In genomic region chr16:32121273-32121900, GRCh38 we compare ENCODE assay signal across 8 cellular contexts.
A peak's percentile ranks its signal among the peaks of the same experiment; 100 is the strongest.
DNase-seq lines count a peak whose midpoint lies in the region; ATAC-seq, FAIRE-seq and TF ChIP-seq lines count a peak whose summit lies in the region.
"Not testable (repeated sequence)": the region's sequence is repeated elsewhere in the genome, so short reads cannot be mapped to it uniquely, and the experiment has no call there.

No MANE protein-coding gene starts in this region.

- ATAC-seq in K562, HepG2, pancreas: not testable (repeated sequence)

- not testable (repeated sequence) for H3K4me3 ChIP-seq in HEK293 (ENCODE audit: low read depth, low read length); K562; kidney (ENCODE audit: low read length in 2 of 2); HepG2 (replicated peaks in 1 of 3; ENCODE audit: insufficient read depth in 1 of 3, low read depth in 2 of 3, low read length in 3 of 3); pancreas; small intestine (ENCODE audit: low read depth in 1 of 2, low read length in 2 of 2)

- not testable (repeated sequence) for H3K27me3 ChIP-seq in K562 (ENCODE audit: control insufficient read depth in 2 of 2, insufficient read depth in 2 of 2, low read length in 2 of 2); HepG2 (ENCODE audit: control insufficient read depth in 1 of 2, insufficient read depth in 2 of 2, low read length in 2 of 2); pancreas; small intestine (ENCODE audit: control insufficient read depth in 2 of 2, insufficient read depth in 2 of 2, low read length in 2 of 2)

- peak overlapping the region; percentile 64 for H3K27ac ChIP-seq in 22Rv1
- not testable (repeated sequence) for H3K27ac ChIP-seq in HEK293 (ENCODE audit: extremely low read depth, low read depth, low read length); K562 (ENCODE audit: extremely low read depth, low read depth, low read length); kidney (ENCODE audit: low read depth in 2 of 2, low read length in 2 of 2); HepG2 (ENCODE audit: extremely low read length, insufficient read depth, low read length); pancreas; small intestine (ENCODE audit: low read depth in 1 of 2, low read length in 1 of 2)

- H3K4me2 ChIP-seq in K562 (ENCODE audit: insufficient read depth, low read length); HepG2 (ENCODE audit: low read depth, low read length): not testable (repeated sequence)

- not testable (repeated sequence) for DNase-seq in K562 (ENCODE audit: extremely low read depth in 1 of 4, low spot score in 3 of 4); frontal cortex (ENCODE audit: low spot score in 2 of 2); kidney; HepG2 (ENCODE audit: low spot score); pancreas; small intestine

- in situ Hi-C loops in K562 (cut with MboI): loop anchor here (25.0 kb wide), 1 partner anchor 941 kb away; no protein-coding TSS in a partner anchor
- in situ Hi-C loops in HepG2 (cut with HindIII; ENCODE audit: extremely low pct_ligation_motif_present, low pct_unique_long_range_greater_than_20kb): not testable (repeated sequence)

- not testable (repeated sequence) for TF ChIP-seq POLR2A in K562 (conservative IDR thresholded peaks at IDR 0.05); HepG2 (IDR thresholded peaks at IDR 0.05; ENCODE audit: insufficient read depth in 1 of 2, low read depth in 2 of 2, low read length in 2 of 2)

- FAIRE-seq in K562 (lab: Jason Lieb, UNC); HepG2 (lab: Jason Lieb, UNC): not testable (repeated sequence)
- FAIRE-seq in frontal cortex (lab: Jason Lieb, UNC) (peak; percentile 86), kidney (lab: Jason Lieb, UNC) (peak; percentile 41), pancreas (lab: Jason Lieb, UNC) (peak; percentile 82), small intestine (lab: Jason Lieb, UNC) (peak; percentile 94)

- not testable (repeated sequence) for H3K79me2 ChIP-seq in K562 (ENCODE audit: control insufficient read depth, insufficient read depth, low read length); HepG2 (ENCODE audit: insufficient read depth, low read length)

- H3K4me1 ChIP-seq in HEK293 (ENCODE audit: control insufficient read depth, insufficient read depth, low read length); K562 (replicated peaks in 1 of 2; ENCODE audit: control insufficient read depth in 2 of 2, insufficient read depth in 2 of 2, low read length in 2 of 2); kidney (ENCODE audit: control insufficient read depth in 1 of 2, insufficient read depth in 1 of 2, low read depth in 1 of 2, low read length in 2 of 2); HepG2 (ENCODE audit: insufficient read depth, low read length); pancreas; small intestine (ENCODE audit: control insufficient read depth in 2 of 2, insufficient read depth in 1 of 2, low read depth in 1 of 2, low read length in 1 of 2): not testable (repeated sequence)

- CTCF ChIA-PET in HEK293 (lab: Yijun Ruan, JAX); K562 (lab: Yijun Ruan, JAX; ENCODE audit: low intra/inter-chr PET ratio); HepG2 (lab: Yijun Ruan, JAX; ENCODE audit: low intra/inter-chr PET ratio, low total read pairs): not testable (repeated sequence)

- intact Hi-C loops in K562 (cut with micrococcal nuclease); kidney (cut with DNase I); HepG2 (cut with micrococcal nuclease; ENCODE audit: unreplicated experiment); pancreas (cut with DNase I): not testable (repeated sequence)

- not testable (repeated sequence) for TF ChIP-seq RAD21 in K562 (CRISPR knock-in tag; conservative IDR thresholded peaks at IDR 0.05 in 1 of 2, IDR thresholded peaks at IDR 0.05 in 1 of 2); HepG2 (CRISPR knock-in tag; IDR thresholded peaks at IDR 0.05)

- H3K9me1 ChIP-seq in K562 (ENCODE audit: control insufficient read depth, insufficient read depth, low read length): not testable (repeated sequence)

- H2AFZ ChIP-seq in K562 (ENCODE audit: low read depth, low read length); HepG2 (ENCODE audit: low read length): not testable (repeated sequence)

- not testable (repeated sequence) for H4K20me1 ChIP-seq in K562 (replicated peaks; ENCODE audit: control insufficient read depth, insufficient read depth, low read length); HepG2 (ENCODE audit: insufficient read depth, low read length)

- H3K9ac ChIP-seq in K562 (ENCODE audit: insufficient read depth in 1 of 2, low read depth in 2 of 2, low read length in 2 of 2); kidney (ENCODE audit: low read length in 2 of 2); HepG2 (ENCODE audit: insufficient read depth, low read depth, low read length): not testable (repeated sequence)

- not testable (repeated sequence) for BruUV-seq in K562 (replicated peaks; lab: Mats Ljungman, UMichigan); HepG2 (replicated peaks; lab: Mats Ljungman, UMichigan)

- not testable (repeated sequence) for TF ChIP-seq EP300 in K562 (IDR thresholded peaks at IDR 0.05; ENCODE audit: low read length); HepG2 (IDR thresholded peaks at IDR 0.05; ENCODE audit: low read depth in 2 of 2, low read length in 2 of 2); HepG2 (CRISPR knock-in tag; IDR thresholded peaks at IDR 0.05; ENCODE audit: borderline replicate concordance)

- WGBS in K562 (ENCODE audit: insufficient coverage, low coverage, missing lambda C conversion rate): 67% methylated on average over 1 of the region's 2 CpGs
- 5% methylated on average over 2 of the region's 2 CpGs for WGBS in HepG2 (ENCODE audit: low lambda C conversion rate)
- 56 to 66% methylated on average over 2 of the region's 2 CpGs for WGBS in pancreas, 2 donors
- WGBS in small intestine, 3 donors: 68 to 84% (median 76%) methylated on average over 2 of the region's 2 CpGs

- not testable (repeated sequence) for H3K9me3 ChIP-seq in HEK293 (ENCODE audit: control insufficient read depth, insufficient read depth, low read depth, low read length); K562 (replicated peaks; ENCODE audit: control insufficient read depth, insufficient read depth, low read depth, low read length); kidney (ENCODE audit: control insufficient read depth in 1 of 2, low read length in 2 of 2); HepG2 (ENCODE audit: low read length); pancreas; small intestine (ENCODE audit: control insufficient read depth, low read depth)

- H3K36me3 ChIP-seq in HEK293 (ENCODE audit: control insufficient read depth in 2 of 2, insufficient read depth in 1 of 2, low read length in 2 of 2); K562 (ENCODE audit: control insufficient read depth, insufficient read depth, low read length); kidney (ENCODE audit: control insufficient read depth in 1 of 2, insufficient read depth in 2 of 2, low read length in 2 of 2); HepG2 (replicated peaks in 1 of 2; ENCODE audit: control insufficient read depth in 1 of 2, insufficient read depth in 2 of 2, low read length in 2 of 2); pancreas; small intestine (ENCODE audit: control insufficient read depth in 2 of 2, insufficient read depth in 2 of 2, low read length in 2 of 2): not testable (repeated sequence)

- POLR2A ChIA-PET in HEK293 (lab: Yijun Ruan, JAX); K562 (lab: Yijun Ruan, JAX); HepG2 (lab: Yijun Ruan, JAX): not testable (repeated sequence)

- not testable (repeated sequence) for TF ChIP-seq CTCF in 22Rv1 (IDR thresholded peaks at IDR 0.05); HEK293 (tag by site-specific recombination; IDR thresholded peaks at IDR 0.05); K562 (IDR thresholded peaks at IDR 0.05 in 2 of 3, conservative IDR thresholded peaks at IDR 0.05 in 1 of 3; ENCODE audit: insufficient read depth in 2 of 3, low read depth in 1 of 3, low read length in 3 of 3); kidney (IDR thresholded peaks at IDR 0.05; ENCODE audit: borderline replicate concordance, extremely low read depth, insufficient read depth); HepG2 (CRISPR knock-in tag; IDR thresholded peaks at IDR 0.05); pancreas (IDR thresholded peaks at IDR 0.05)

TF ChIP-seq in HEK293, 187 proteins besides CTCF, POLR2A, EP300 and RAD21 (continues in another document):
- TF ChIP-seq PRDM1 (tag by site-specific recombination; IDR thresholded peaks at IDR 0.05): peak; percentile 86

TF ChIP-seq in K562, 482 proteins besides CTCF, POLR2A, EP300 and RAD21:
- TF ChIP-seq ZNF24 (IDR thresholded peaks at IDR 0.05) (peak; percentile 72; the same call in 1 of the 2 replicates), TRIM24 (IDR thresholded peaks at IDR 0.05) (peak; percentile 92 to 93; a peak in 3 of 4 replicates)

TF ChIP-seq in HepG2, 621 proteins besides CTCF, POLR2A, EP300 and RAD21:
- TF ChIP-seq CREB1 (IDR thresholded peaks at IDR 0.05) (peak; percentile 40; the same call in 1 of the 2 replicates), ATF7 (IDR thresholded peaks at IDR 0.05) (peak; percentile 93)
- not testable (repeated sequence) for TF ChIP-seq CREB1, ATF7 (CRISPR knock-in tag; IDR thresholded peaks at IDR 0.05)
